13 cellular contexts compared by ENCODE assay signal in the genomic region with DNA sequence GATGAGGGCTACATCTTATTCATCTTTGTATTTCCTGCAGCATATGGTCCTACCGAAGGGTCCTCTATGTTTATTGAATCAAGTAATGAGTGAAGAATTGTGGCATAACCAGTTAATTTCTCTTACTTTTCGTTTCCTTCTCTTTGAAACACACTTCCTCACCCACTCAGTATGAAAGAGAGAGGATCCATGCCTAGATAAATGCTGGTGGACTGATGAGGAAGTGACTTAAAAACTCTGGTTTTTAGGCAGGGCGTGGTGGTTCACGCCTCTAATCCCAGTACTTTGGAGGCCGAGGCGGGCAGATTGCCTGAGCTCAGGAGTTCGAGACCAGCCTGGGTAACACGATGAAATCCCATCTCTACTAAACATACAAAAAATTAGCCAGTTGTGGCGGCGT.
"Had no signal": no experiment of that assay in that cellular context is flagged by ENCODE, and none has a peak within 500 bp of the region (broad histone marks: within the 10 kb centered on the region; RNA-seq: fewer than 3 reads in every experiment).

No MANE protein-coding gene starts in this region.

- H3K4me3 Mint-ChIP-seq: activated CD4-positive, alpha-beta memory T cell treated with anti-CD3 and anti-CD28 coated beads for 36 hours; activated naive CD8-positive, alpha-beta T cell treated with anti-CD3 and anti-CD28 coated beads, Interleukin-2, amount 10 ng/mL, durations not matched to agents 7 days and 5 days; endodermal cell had no signal

- H3K36me3 Mint-ChIP-seq: activated naive CD8-positive, alpha-beta T cell treated with anti-CD3 and anti-CD28 coated beads, Interleukin-2, amount 10 ng/mL, durations not matched to agents 7 days and 5 days had no signal

- ATAC-seq: left ventricle myocardium superior had no signal

- DNase-seq: activated CD4-positive, alpha-beta memory T cell treated with anti-CD3 and anti-CD28 coated beads for 36 hours; activated CD4-positive, alpha-beta T cell treated with anti-CD3 and anti-CD28 coated beads for 1 hour; activated gamma-delta T cell treated with Interleukin-2 at 50 U/mL for 16 hours; activated naive CD8-positive, alpha-beta T cell treated with anti-CD3 and anti-CD28 coated beads, Interleukin-2, amount 10 ng/mL, durations not matched to agents 7 days and 5 days; activated T-cell treated with anti-CD3 and anti-CD28 coated beads, Interleukin-2, amount 50 U/mL, for 48 hours; aorta; endodermal cell; erythroblast; kidney; left ventricle myocardium superior; small intestine; stomach; thyroid gland had no signal

- H3K9me3 Mint-ChIP-seq: activated CD4-positive, alpha-beta memory T cell treated with anti-CD3 and anti-CD28 coated beads for 36 hours; activated naive CD8-positive, alpha-beta T cell treated with anti-CD3 and anti-CD28 coated beads, Interleukin-2, amount 10 ng/mL, durations not matched to agents 7 days and 5 days; endodermal cell had no signal

- H3K27ac Mint-ChIP-seq: activated CD4-positive, alpha-beta memory T cell treated with anti-CD3 and anti-CD28 coated beads for 36 hours; activated naive CD8-positive, alpha-beta T cell treated with anti-CD3 and anti-CD28 coated beads, Interleukin-2, amount 10 ng/mL, durations not matched to agents 7 days and 5 days; endodermal cell had no signal
